In genomic region chrX:13653022-13653693, GRCh38 we compare ENCODE assay signal across 8 cellular contexts. TPM values are rescaled to one million over a fixed set of nuclear protein-coding genes. Genes with fewer than 3 reads are reported as not detected.
A peak's percentile ranks its signal among the peaks of the same experiment; 100 is the strongest.
DNase-seq lines count a peak whose midpoint lies in the region; ATAC-seq and TF ChIP-seq lines count a peak whose summit lies in the region.

TCEANC (plus strand) TSS chrX:13653141; CDS start chrX:13662509, 9,368 bp downstream.

- peak; percentile 97 for ATAC-seq in HG02610 (IDR thresholded peaks at IDR 0.05; ENCODE audit: unreplicated experiment)

- no peaks in the 10 kb centered on the region for H3K36me3 Mint-ChIP-seq in activated naive CD8-positive, alpha-beta T cell treated with anti-CD3 and anti-CD28 coated beads for 36 hours

- H3K4me1 Mint-ChIP-seq in activated naive CD8-positive, alpha-beta T cell treated with anti-CD3 and anti-CD28 coated beads for 36 hours: peaks cover 3% of the 10 kb centered on the region

- TF ChIP-seq CTCF in GM10266 (IDR thresholded peaks at IDR 0.05; ENCODE audit: control insufficient read depth, insufficient read depth, low read depth, missing control alignments): no peak

- no peaks in the 10 kb centered on the region for H3K9me3 Mint-ChIP-seq in activated naive CD8-positive, alpha-beta T cell treated with anti-CD3 and anti-CD28 coated beads for 36 hours

- peak within 1 kb of the TSS; percentile 91 for H3K27ac Mint-ChIP-seq in activated naive CD8-positive, alpha-beta T cell treated with anti-CD3 and anti-CD28 coated beads for 36 hours

- H3K27ac ChIP-seq in temporal lobe (ENCODE audit: low read depth, low read length): peak within 1 kb of the TSS; percentile 93

- peak within 1 kb of the TSS; percentile 84 for H3K4me3 Mint-ChIP-seq in activated naive CD8-positive, alpha-beta T cell treated with anti-CD3 and anti-CD28 coated beads for 36 hours

- no peaks in the 10 kb centered on the region for H3K27me3 Mint-ChIP-seq in activated naive CD8-positive, alpha-beta T cell treated with anti-CD3 and anti-CD28 coated beads for 36 hours

- DNase-seq in GM10266 (ENCODE audit: extremely low spot score): peak; percentile 76
- DNase-seq in NCI-H1092 (lab: John Stamatoyannopoulos, UW): peak; percentile 95
- DNase-seq in SKM-1 (lab: John Stamatoyannopoulos, UW; ENCODE audit: unreplicated experiment): peak; percentile 61
- peak; percentile 92 for DNase-seq in activated naive CD8-positive, alpha-beta T cell treated with anti-CD3 and anti-CD28 coated beads for 36 hours
- DNase-seq in glomerular visceral epithelial cell (ENCODE audit: extremely low spot score): peak; percentile 95
- DNase-seq in occipital lobe (lab: John Stamatoyannopoulos, UW): peak; percentile 85

RNA-seq across cellular contexts. Expression of gene TCEANC, which starts in this region (rescaled TPM):
- total RNA-seq in activated naive CD8-positive, alpha-beta T cell treated with anti-CD3 and anti-CD28 coated beads for 36 hours: under 1 TPM; 0.84 to 0.89 TPM
- 14.7 TPM for total RNA-seq in occipital lobe
- total RNA-seq in temporal lobe: 9.3 TPM

Comparison
In these comparisons a context has a peak if more than half of its experiments do, and no peak if none do; other contexts are left out.
1. Peak in every context shown above with its lines: DNase-seq, ATAC-seq and H3K27ac ChIP-seq.
2. Peak in DNase-seq in activated naive CD8-positive, alpha-beta T cell treated with anti-CD3 and anti-CD28 coated beads for 36 hours; RNA of the gene not detected or under 1 TPM.